10 cellular contexts compared by ENCODE assay signal in the genomic region with DNA sequence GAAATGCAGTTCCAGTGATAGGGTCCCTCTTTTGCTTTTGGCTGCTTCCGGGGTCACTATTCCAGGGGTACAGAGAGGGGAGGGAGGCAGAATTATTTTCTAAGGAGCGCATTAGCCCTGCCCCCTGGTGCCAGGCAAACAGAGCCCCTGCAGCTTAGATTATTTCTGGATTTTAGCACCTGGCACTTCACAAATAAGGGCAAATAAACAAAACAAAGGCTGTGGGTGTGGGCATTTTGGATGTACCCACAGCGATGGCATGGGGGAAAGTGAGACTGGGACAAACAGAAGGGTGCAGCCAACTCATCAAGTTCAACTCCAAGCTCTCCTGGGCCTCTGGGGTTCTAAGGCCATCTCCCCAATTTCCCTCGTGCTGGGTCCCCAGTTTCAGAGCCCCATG. TPM values are rescaled to one million over a fixed set of nuclear protein-coding genes. Genes with fewer than 3 reads are reported as not detected.
DNase-seq lines count a peak whose midpoint lies in the region; ATAC-seq and TF ChIP-seq lines count a peak whose summit lies in the region.
"Had no signal": no experiment of that assay in that cellular context is flagged by ENCODE, and none has a peak within 500 bp of the region (broad histone marks: within the 10 kb centered on the region; RNA-seq: fewer than 3 reads in every experiment).

No MANE protein-coding gene starts in this region.

- H3K27ac Mint-ChIP-seq in activated naive CD4-positive, alpha-beta T cell treated with anti-CD3 and anti-CD28 coated beads, Interleukin-2, amount 10 ng/mL, durations not matched to agents 7 days and 5 days: peak overlapping the region; percentile 94
- peak overlapping the region; percentile 75 for H3K27ac Mint-ChIP-seq in stimulated activated naive B cell treated with anti-CD40 and anti-IgM and Interleukin-4, amounts not matched to agents 10 μg/mL and 1 μg/mL and 100 μg/mL, for 72 hours

- H3K79me2 ChIP-seq in OCI-LY1 (ENCODE audit: insufficient read depth, low read length): no peaks in the 10 kb centered on the region

- peak overlapping the region; percentile 54 for H3K4me3 Mint-ChIP-seq in activated naive CD4-positive, alpha-beta T cell treated with anti-CD3 and anti-CD28 coated beads, Interleukin-2, amount 10 ng/mL, durations not matched to agents 7 days and 5 days
- peak overlapping the region in 1 of 2 donors; percentile 73 for H3K4me3 Mint-ChIP-seq in stimulated activated naive B cell treated with anti-CD40 and anti-IgM and Interleukin-4, amounts not matched to agents 10 μg/mL and 1 μg/mL and 100 μg/mL, for 72 hours

- WGBS in gastroesophageal sphincter (ENCODE audit: low coverage in 1 of 2), 2 donors: 53% methylated on average over 4 of the region's 4 CpGs; no CpG with 5 or more reads in 1 of the 2 donors

- peak overlapping the region; percentile 88 for H3K9ac ChIP-seq in OCI-LY1 (ENCODE audit: low read length)

- H3K4me3 ChIP-seq in OCI-LY1 (ENCODE audit: low read depth, low read length, poor library complexity, severe bottlenecking) (peak overlapping the region; percentile 62), gastroesophageal sphincter (no peak overlapping the region)

- H3K27me3 Mint-ChIP-seq in activated naive CD4-positive, alpha-beta T cell treated with anti-CD3 and anti-CD28 coated beads, Interleukin-2, amount 10 ng/mL, durations not matched to agents 7 days and 5 days: peaks cover 4% of the 10 kb centered on the region
- H3K27me3 Mint-ChIP-seq in stimulated activated naive B cell treated with anti-CD40 and anti-IgM and Interleukin-4, amounts not matched to agents 10 μg/mL and 1 μg/mL and 100 μg/mL, for 72 hours: peaks cover 1 to 6% of the 10 kb centered on the region in 2 donors

- TF ChIP-seq CTCF in OCI-LY1 (IDR thresholded peaks at IDR 0.05; ENCODE audit: low read length) (no peak), gastroesophageal sphincter (IDR thresholded peaks at IDR 0.05) (no peak)

- no peak for TF ChIP-seq EP300 in gastroesophageal sphincter (IDR thresholded peaks at IDR 0.05)

- no peak for TF ChIP-seq POLR2A in gastroesophageal sphincter (IDR thresholded peaks at IDR 0.05)

- no peak for ATAC-seq in gastroesophageal sphincter
- no peak for ATAC-seq in stimulated activated naive B cell treated with anti-CD40 and anti-IgM and Interleukin-4, amounts not matched to agents 10 μg/mL and 1 μg/mL and 100 μg/mL, for 72 hours (replicated peaks)
- ATAC-seq in HG02840 (IDR thresholded peaks at IDR 0.05; ENCODE audit: low FRiP score, unreplicated experiment): no peak
- ATAC-seq in HG02981 (IDR thresholded peaks at IDR 0.05; ENCODE audit: unreplicated experiment): no peak

- DNase-seq in activated naive CD4-positive, alpha-beta T cell treated with anti-CD3 and anti-CD28 coated beads, Interleukin-2, amount 10 ng/mL, durations not matched to agents 7 days and 5 days: no peak
- DNase-seq in activated naive CD4-positive, alpha-beta T cell (lab: John Stamatoyannopoulos, UW): no peak
- no peak for DNase-seq in stimulated activated naive B cell treated with anti-CD40 and anti-IgM and Interleukin-4, amounts not matched to agents 10 μg/mL and 1 μg/mL and 100 μg/mL, for 72 hours
- no peak for DNase-seq in ureter (ENCODE audit: low spot score)
- DNase-seq: MM.1S had no signal

- H3K36me3 ChIP-seq in OCI-LY1 (ENCODE audit: insufficient read depth, low read length) (peaks cover 33% of the 10 kb centered on the region), gastroesophageal sphincter (peaks cover 0 to 2% of the 10 kb centered on the region in 2 donors)

- H3K4me1 ChIP-seq in OCI-LY1 (ENCODE audit: insufficient read depth, low read length, severe bottlenecking): peaks cover 90% of the 10 kb centered on the region
- H3K4me1 ChIP-seq in gastroesophageal sphincter: peaks cover 11 to 98% (median 31%) of the 10 kb centered on the region in 3 donors

- H3K9me3 ChIP-seq in OCI-LY1 (ENCODE audit: low read length): no peaks in the 10 kb centered on the region
- H3K9me3 ChIP-seq in gastroesophageal sphincter: no peaks in the 10 kb centered on the region

- H3F3A ChIP-seq in OCI-LY1 (ENCODE audit: insufficient read depth, low read length): 0 out of 2 replicates have a peak, but pooled peaks cover 5% of the 10 kb centered on the region

- H3K9me2 ChIP-seq in OCI-LY1 (ENCODE audit: low read depth, low read length): no peaks in the 10 kb centered on the region

- peaks cover 48% of the 10 kb centered on the region for H3K36me3 Mint-ChIP-seq in activated naive CD4-positive, alpha-beta T cell treated with anti-CD3 and anti-CD28 coated beads, Interleukin-2, amount 10 ng/mL, durations not matched to agents 7 days and 5 days
- H3K36me3 Mint-ChIP-seq in stimulated activated naive B cell treated with anti-CD40 and anti-IgM and Interleukin-4, amounts not matched to agents 10 μg/mL and 1 μg/mL and 100 μg/mL, for 72 hours: peaks cover 3 to 6% of the 10 kb centered on the region in 2 donors

- H3K9me3 Mint-ChIP-seq in activated naive CD4-positive, alpha-beta T cell treated with anti-CD3 and anti-CD28 coated beads, Interleukin-2, amount 10 ng/mL, durations not matched to agents 7 days and 5 days: no peaks in the 10 kb centered on the region
- no peaks in the 10 kb centered on the region for H3K9me3 Mint-ChIP-seq in stimulated activated naive B cell treated with anti-CD40 and anti-IgM and Interleukin-4, amounts not matched to agents 10 μg/mL and 1 μg/mL and 100 μg/mL, for 72 hours

- no peaks in the 10 kb centered on the region for H3K27me3 ChIP-seq in OCI-LY1 (ENCODE audit: insufficient read depth, low read length)
- H3K27me3 ChIP-seq in gastroesophageal sphincter: no peaks in the 10 kb centered on the region

- H3K27ac ChIP-seq in OCI-LY1 (ENCODE audit: low read depth, low read length, poor library complexity, severe bottlenecking) (peak overlapping the region; percentile 100), gastroesophageal sphincter (peak overlapping the region; percentile 2 to 84 (median 80))

- H3K4me2 ChIP-seq in OCI-LY1 (ENCODE audit: low read length): peak overlapping the region; percentile 93

- peaks cover 90% of the 10 kb centered on the region for H3K4me1 Mint-ChIP-seq in activated naive CD4-positive, alpha-beta T cell treated with anti-CD3 and anti-CD28 coated beads, Interleukin-2, amount 10 ng/mL, durations not matched to agents 7 days and 5 days
- peaks cover 69 to 83% of the 10 kb centered on the region in 2 donors for H3K4me1 Mint-ChIP-seq in stimulated activated naive B cell treated with anti-CD40 and anti-IgM and Interleukin-4, amounts not matched to agents 10 μg/mL and 1 μg/mL and 100 μg/mL, for 72 hours

- no peak overlapping the region for H2AFZ ChIP-seq in OCI-LY1 (ENCODE audit: low read length)

- no peaks in the 10 kb centered on the region for H4K20me1 ChIP-seq in OCI-LY1 (ENCODE audit: insufficient read depth, low read length)

- CTCF ChIA-PET in activated naive CD4-positive, alpha-beta T cell treated with anti-CD3 and anti-CD28 coated beads, Interleukin-2, amount 10 ng/mL, durations not matched to agents 7 days and 5 days (lab: Charles Lee): interaction anchor here (2.3 to 10.3 kb wide), 3 partner anchors 16 to 46 kb away, joined by 8 to 181 read pairs (median 87); partner anchors contain the start of gene ASB2

RNA-seq across cellular contexts. Expression of gene ASB2, which starts 20.3 kb away (rescaled TPM):
- total RNA-seq in gastroesophageal sphincter (100 to 1,000 TPM; 118 to 208 (median 120) TPM), ureter (35.1 TPM)

RNA-seq across cellular contexts. Expression of gene FAM181A, which starts 28.9 kb away (rescaled TPM):
- not detected for total RNA-seq in gastroesophageal sphincter
- not detected for total RNA-seq in ureter
- total RNA-seq: fibroblast of lung had no signal

RNA-seq across cellular contexts. Expression of gene CCDC197, which starts 41.0 kb away (rescaled TPM):
- total RNA-seq in gastroesophageal sphincter: not detected
- total RNA-seq in ureter: not detected
- total RNA-seq: fibroblast of lung had no signal
